8 cellular contexts compared by ENCODE assay signal in genomic region chr9:128829477-128830251, GRCh38. TPM values are rescaled to one million over a fixed set of nuclear protein-coding genes. Genes with fewer than 3 reads are reported as not detected.
DNase-seq lines count a peak whose midpoint lies in the region; ATAC-seq lines count a peak whose summit lies in the region.

A gene with protein sequence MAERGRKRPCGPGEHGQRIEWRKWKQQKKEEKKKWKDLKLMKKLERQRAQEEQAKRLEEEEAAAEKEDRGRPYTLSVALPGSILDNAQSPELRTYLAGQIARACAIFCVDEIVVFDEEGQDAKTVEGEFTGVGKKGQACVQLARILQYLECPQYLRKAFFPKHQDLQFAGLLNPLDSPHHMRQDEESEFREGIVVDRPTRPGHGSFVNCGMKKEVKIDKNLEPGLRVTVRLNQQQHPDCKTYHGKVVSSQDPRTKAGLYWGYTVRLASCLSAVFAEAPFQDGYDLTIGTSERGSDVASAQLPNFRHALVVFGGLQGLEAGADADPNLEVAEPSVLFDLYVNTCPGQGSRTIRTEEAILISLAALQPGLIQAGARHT (minus strand): TSS chr9:128829794. CDS start chr9:128829780, 14 bp downstream.

- ATAC-seq in GM21360 (IDR thresholded peaks at IDR 0.05; ENCODE audit: unreplicated experiment): peak; percentile 95
- peak; percentile 98 for ATAC-seq in activated CD8-positive, alpha-beta memory T cell treated with anti-CD3 and anti-CD28 coated beads, Interleukin-2, amount 10 ng/mL, durations not matched to agents 7 days and 5 days

- WGBS in mesendoderm (ENCODE audit: extremely low coverage, insufficient coverage, low lambda C conversion rate): no CpG with 5 or more reads among the region's 56 CpGs

- peak within 1 kb of the TSS; percentile 66 for H3K4ac ChIP-seq in mesendoderm (ENCODE audit: low read depth, low read length)

- peak within 1 kb of the TSS; percentile 97 for H3K4me3 Mint-ChIP-seq in activated CD8-positive, alpha-beta memory T cell treated with anti-CD3 and anti-CD28 coated beads, Interleukin-2, amount 10 ng/mL, durations not matched to agents 7 days and 5 days

- no peaks in the 10 kb centered on the region for H3K9me3 ChIP-seq in endocrine pancreas (ENCODE audit: control insufficient read depth, low read length)

- H3K4me1 ChIP-seq in endocrine pancreas (ENCODE audit: control insufficient read depth, insufficient read depth, low read length): no peaks in the 10 kb centered on the region
- H3K4me1 ChIP-seq in mesendoderm (ENCODE audit: control insufficient read depth, low read depth, low read length): no peaks in the 10 kb centered on the region

- CTCF ChIA-PET in activated CD8-positive, alpha-beta memory T cell treated with anti-CD3 and anti-CD28 coated beads, Interleukin-2, amount 10 ng/mL, durations not matched to agents 7 days and 5 days (lab: Charles Lee): interaction anchor here (0.6 to 2.8 kb wide), 7 partner anchors 10 to 98 kb away, joined by 3 to 31 read pairs (median 3); partner anchors contain the start of gene ENDOG

- peak within 1 kb of the TSS; percentile 85 for H3K4me2 ChIP-seq in mesendoderm (ENCODE audit: low read length)

- H3K79me1 ChIP-seq in mesendoderm (ENCODE audit: low read length): peaks cover 8% of the 10 kb centered on the region

- H3K27me3 Mint-ChIP-seq in activated CD8-positive, alpha-beta memory T cell treated with anti-CD3 and anti-CD28 coated beads, Interleukin-2, amount 10 ng/mL, durations not matched to agents 7 days and 5 days: no peaks in the 10 kb centered on the region

- H3K79me2 ChIP-seq in mesendoderm (ENCODE audit: control insufficient read depth, insufficient read depth, low read length): peaks cover 7% of the 10 kb centered on the region

- H3K56ac ChIP-seq in mesendoderm (ENCODE audit: low read length): peak within 1 kb of the TSS; percentile 95

- H3K36me3 Mint-ChIP-seq in activated CD8-positive, alpha-beta memory T cell treated with anti-CD3 and anti-CD28 coated beads, Interleukin-2, amount 10 ng/mL, durations not matched to agents 7 days and 5 days: peaks cover 22% of the 10 kb centered on the region

- H3K36me3 ChIP-seq in endocrine pancreas (ENCODE audit: control insufficient read depth, insufficient read depth, low read length) (no peaks in the 10 kb centered on the region), mesendoderm (ENCODE audit: control insufficient read depth, insufficient read depth, low read length) (peaks cover 5% of the 10 kb centered on the region)

- H3K4me1 Mint-ChIP-seq in activated CD8-positive, alpha-beta memory T cell treated with anti-CD3 and anti-CD28 coated beads, Interleukin-2, amount 10 ng/mL, durations not matched to agents 7 days and 5 days: peaks cover 23% of the 10 kb centered on the region

- H4K5ac ChIP-seq in mesendoderm (ENCODE audit: low read length): no peak within 1 kb of the TSS

- no peak within 1 kb of the TSS for H2AK5ac ChIP-seq in mesendoderm (ENCODE audit: low read length)

- peak within 1 kb of the TSS; percentile 90 for H3K27ac Mint-ChIP-seq in activated CD8-positive, alpha-beta memory T cell treated with anti-CD3 and anti-CD28 coated beads, Interleukin-2, amount 10 ng/mL, durations not matched to agents 7 days and 5 days

- H3K27me3 ChIP-seq in endocrine pancreas (ENCODE audit: control insufficient read depth, insufficient read depth, low read length) (no peaks in the 10 kb centered on the region), mesendoderm (ENCODE audit: insufficient read depth, low read length, poor library complexity) (no peaks in the 10 kb centered on the region)

- H3K27ac ChIP-seq in mesendoderm (ENCODE audit: low read depth, low read length): peak within 1 kb of the TSS; percentile 46

- H3K18ac ChIP-seq in mesendoderm (ENCODE audit: low read length): peak within 1 kb of the TSS; percentile 39

- no peak within 1 kb of the TSS for H3K23ac ChIP-seq in mesendoderm (ENCODE audit: low read length)

- H2BK15ac ChIP-seq in mesendoderm (replicated peaks; ENCODE audit: low read depth): no peak within 1 kb of the TSS

- H3K4me3 ChIP-seq in endocrine pancreas (ENCODE audit: control insufficient read depth, insufficient read depth, low read length) (peak within 1 kb of the TSS; percentile 57), mesendoderm (ENCODE audit: low read length) (peak within 1 kb of the TSS; percentile 86)

- no peaks in the 10 kb centered on the region for H3K9me3 Mint-ChIP-seq in activated CD8-positive, alpha-beta memory T cell treated with anti-CD3 and anti-CD28 coated beads, Interleukin-2, amount 10 ng/mL, durations not matched to agents 7 days and 5 days (ENCODE audit: low read depth)

- no peak within 1 kb of the TSS for H2BK120ac ChIP-seq in mesendoderm (ENCODE audit: low read depth, low read length)

- H2BK5ac ChIP-seq in mesendoderm (ENCODE audit: low read length): no peak within 1 kb of the TSS

- H3K9ac ChIP-seq in endocrine pancreas (ENCODE audit: control insufficient read depth, insufficient read depth, low read length) (peak within 1 kb of the TSS; percentile 76), mesendoderm (ENCODE audit: low read length) (peak within 1 kb of the TSS; percentile 90)

- no peak within 1 kb of the TSS for H4K8ac ChIP-seq in mesendoderm (ENCODE audit: low read depth, low read length)

- DNase-seq in COLO668 (lab: John Stamatoyannopoulos, UW; ENCODE audit: unreplicated experiment) (peak; percentile 95), HT1080 (ENCODE audit: low read depth) (peak; percentile 92), NOMO-1 treated with DMSO at 0.1 percent for 48 hours (lab: John Stamatoyannopoulos, UW; ENCODE audit: unreplicated experiment) (peak; percentile 96), mesendoderm (peak; percentile 96)
- DNase-seq in activated CD8-positive, alpha-beta memory T cell treated with anti-CD3 and anti-CD28 coated beads, Interleukin-2, amount 10 ng/mL, durations not matched to agents 7 days and 5 days: peak; percentile 96
- peak; percentile 86 for DNase-seq in stimulated activated CD8-positive, alpha-beta memory T cell treated with anti-CD3 and anti-CD28 coated beads, Interleukin-15, amount 100 ng/mL, for 1 hour (ENCODE audit: low read depth)

RNA-seq across cellular contexts. Expression of the gene that starts here (rescaled TPM):
- total RNA-seq in HT1080 (2014; rRNA removed; shearing (Covaris generic)): 32.2 and 36.0 TPM in 2 replicates
- polyA plus RNA-seq in HT1080 (2015; cell fraction: cytosol; rRNA removed): 23.8 and 38.0 TPM in 2 replicates
- polyA plus RNA-seq in HT1080 (2015; cell fraction: nucleus; rRNA removed): 89.9 and 98.7 TPM in 2 replicates
- 100 to 1,000 TPM in 1 of 2 experiments, 10 to 100 TPM in 1; 83.3 to 104 TPM for total RNA-seq in activated CD8-positive, alpha-beta memory T cell treated with anti-CD3 and anti-CD28 coated beads, Interleukin-2, amount 10 ng/mL, durations not matched to agents 7 days and 5 days
- polyA plus RNA-seq in mesendoderm (2013, experiment 1 of 2): 22.9 TPM
- polyA plus RNA-seq in mesendoderm (2013, experiment 2 of 2): 22.4 TPM

Comparison
In these comparisons a context has a peak if more than half of its experiments do, and no peak if none do; other contexts are left out.
1. Peak in every context shown above with its lines: DNase-seq, ATAC-seq, H3K4me3 ChIP-seq and H3K27ac ChIP-seq.